In genomic region chr15:43903864-43904290, GRCh38 we compare ENCODE assay signal across 1 cellular context.
TF ChIP-seq lines count a peak whose summit lies in the region.

No MANE protein-coding gene starts in this region.

TF ChIP-seq in HEK293, 187 proteins besides CTCF, POLR2A, EP300 and RAD21 (continued from another document):
- no peak for TF ChIP-seq ATF2 (tag by site-specific recombination; IDR thresholded peaks at IDR 0.05; ENCODE audit: low read depth)
- TF ChIP-seq KLF1 (tag by site-specific recombination; IDR thresholded peaks at IDR 0.05) = no peak
- no peak for TF ChIP-seq ZNF514 (tag by site-specific recombination; IDR thresholded peaks at IDR 0.05)
- TF ChIP-seq ZBTB17 (tag by site-specific recombination; IDR thresholded peaks at IDR 0.05) = peak; percentile 56; the same call in 1 of the 2 replicates
- TF ChIP-seq ZNF76 (tag by site-specific recombination; IDR thresholded peaks at IDR 0.05; ENCODE audit: borderline replicate concordance, low read depth) = no peak
- no peak for TF ChIP-seq ZNF785 (tag by site-specific recombination; IDR thresholded peaks at IDR 0.05)
- TF ChIP-seq ZNF776 (tag by site-specific recombination; IDR thresholded peaks at IDR 0.05; ENCODE audit: borderline replicate concordance) = no peak
- peak; percentile 82 for TF ChIP-seq ZNF654 (tag by site-specific recombination; IDR thresholded peaks at IDR 0.05; ENCODE audit: low read depth)
- TF ChIP-seq ZBTB11 (tag by site-specific recombination; conservative IDR thresholded peaks at IDR 0.05; ENCODE audit: low read depth) = no peak
- TF ChIP-seq ZNF629 (tag by site-specific recombination; IDR thresholded peaks at IDR 0.05) = no peak
- TF ChIP-seq GLIS2 (tag by site-specific recombination; IDR thresholded peaks at IDR 0.05) = 0 out of 2 replicates have a peak, but pooled peaks have one; percentile 29
